Comparison of ENCODE assay signal across 19 cellular contexts in the genomic region with DNA sequence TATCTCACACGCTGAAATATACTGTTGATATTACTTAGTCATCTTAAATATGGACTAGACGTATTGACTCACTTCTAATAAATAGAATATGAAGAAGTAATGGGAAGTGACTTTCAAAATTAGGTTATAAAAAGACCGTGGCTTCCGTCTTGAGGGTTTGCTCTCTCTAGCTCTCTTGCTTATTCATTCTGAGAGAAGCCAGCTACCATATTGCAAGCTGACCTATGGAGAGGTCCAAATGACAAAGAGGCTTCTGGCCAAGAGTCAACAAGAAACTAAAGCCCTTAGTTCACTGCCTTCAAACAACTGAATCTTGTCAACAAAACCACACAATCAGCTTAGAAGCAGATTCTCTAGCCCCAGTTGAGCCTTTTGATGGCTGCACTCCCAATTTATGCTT. TPM values are rescaled to one million over a fixed set of nuclear protein-coding genes. Genes with fewer than 3 reads are reported as not detected.
DNase-seq lines count a peak whose midpoint lies in the region; ATAC-seq and TF ChIP-seq lines count a peak whose summit lies in the region.
"Had no signal": no experiment of that assay in that cellular context is flagged by ENCODE, and none has a peak within 500 bp of the region (broad histone marks: within the 10 kb centered on the region; RNA-seq: fewer than 3 reads in every experiment).

No MANE protein-coding gene starts in this region.

- H3K27me3 Mint-ChIP-seq in stimulated activated naive B cell treated with anti-CD40 and anti-IgM and Interleukin-4, amounts not matched to agents 10 μg/mL and 1 μg/mL and 100 μg/mL, for 72 hours = no peaks in the 10 kb centered on the region

- no peaks in the 10 kb centered on the region for H3K27me3 ChIP-seq in mammary epithelial cell (ENCODE audit: insufficient read depth, low read length)
- H3K27me3 ChIP-seq in WERI-Rb-1 (ENCODE audit: insufficient read depth, low read depth, severe bottlenecking) = no peaks in the 10 kb centered on the region
- H3K27me3 ChIP-seq: ovary had no signal

- H3K4me3 Mint-ChIP-seq in stimulated activated naive B cell treated with anti-CD40 and anti-IgM and Interleukin-4, amounts not matched to agents 10 μg/mL and 1 μg/mL and 100 μg/mL, for 72 hours = no peak overlapping the region
- H3K4me3 Mint-ChIP-seq: activated T-cell treated with anti-CD3 and anti-CD28 coated beads, Interleukin-2, amount 50 U/mL, for 4 hours; CD4-positive, CD25-positive, alpha-beta regulatory T cell had no signal

- peak; percentile 83 for ATAC-seq in GM21529 (IDR thresholded peaks at IDR 0.05; ENCODE audit: unreplicated experiment)
- ATAC-seq in HG03280 (IDR thresholded peaks at IDR 0.05; ENCODE audit: unreplicated experiment) = peak; percentile 60
- peak; percentile 81 to 89 for ATAC-seq in stimulated activated naive B cell treated with anti-CD40 and anti-IgM and Interleukin-4, amounts not matched to agents 10 μg/mL and 1 μg/mL and 100 μg/mL, for 72 hours (replicated peaks)
- ATAC-seq: activated T-cell treated with anti-CD3 and anti-CD28 coated beads, Interleukin-2, amount 50 U/mL, for 4 hours; Right ventricle myocardium inferior had no signal

- WGBS in mammary epithelial cell (ENCODE audit: low coverage, missing lambda C conversion rate) = 79% methylated on average over 4 of the region's 4 CpGs

- BruUV-seq in mammary epithelial cell (replicated peaks; lab: Mats Ljungman, UMichigan) = no TSS peak

- H3K9ac ChIP-seq in mammary epithelial cell (ENCODE audit: insufficient read depth, low read length) = no peak overlapping the region

- H3K36me3 ChIP-seq in mammary epithelial cell (ENCODE audit: insufficient read depth, low read length) = no peaks in the 10 kb centered on the region
- H3K36me3 ChIP-seq in WERI-Rb-1 = no peaks in the 10 kb centered on the region
- H3K36me3 ChIP-seq: ovary had no signal

- no peaks in the 10 kb centered on the region for H3K4me1 ChIP-seq in mammary epithelial cell (ENCODE audit: insufficient read depth, low read length)

- H3K4me1 Mint-ChIP-seq in stimulated activated naive B cell treated with anti-CD40 and anti-IgM and Interleukin-4, amounts not matched to agents 10 μg/mL and 1 μg/mL and 100 μg/mL, for 72 hours = peaks cover 0 to 15% of the 10 kb centered on the region in 2 donors
- H3K4me1 Mint-ChIP-seq: CD4-positive, CD25-positive, alpha-beta regulatory T cell had no signal

- CTCF ChIA-PET in mammary epithelial cell (lab: Charles Lee; ENCODE audit: low non-redundant PET) = no interaction called here

- peaks cover 0 to 4% of the 10 kb centered on the region in 2 donors for H3K9me3 Mint-ChIP-seq in stimulated activated naive B cell treated with anti-CD40 and anti-IgM and Interleukin-4, amounts not matched to agents 10 μg/mL and 1 μg/mL and 100 μg/mL, for 72 hours

- H3K27ac ChIP-seq in mammary epithelial cell (ENCODE audit: insufficient read depth, low read depth, low read length) (no peak overlapping the region), WERI-Rb-1 (no peak overlapping the region)
- H3K27ac ChIP-seq: 22Rv1, ovary had no signal

- no peak overlapping the region for H2AFZ ChIP-seq in mammary epithelial cell (ENCODE audit: low read depth, low read length)

- H3K4me3 ChIP-seq in mammary epithelial cell (replicated peaks in 1 of 3; ENCODE audit: insufficient read depth in 1 of 3, low read depth in 2 of 3, low read length in 3 of 3) (no peak overlapping the region), WERI-Rb-1 (ENCODE audit: low read depth, low read length) (no peak overlapping the region)
- H3K4me3 ChIP-seq: ovary had no signal

- H3K79me2 ChIP-seq in mammary epithelial cell (ENCODE audit: insufficient read depth, low read length) = no peaks in the 10 kb centered on the region

- no peak overlapping the region for H3K4me2 ChIP-seq in mammary epithelial cell (ENCODE audit: insufficient read depth, low read depth, low read length)

- TF ChIP-seq CTCF in mammary epithelial cell (conservative IDR thresholded peaks at IDR 0.05 in 1 of 2, IDR thresholded peaks at IDR 0.05 in 1 of 2; ENCODE audit: extremely low read depth in 1 of 2, insufficient read depth in 1 of 2, low read depth in 1 of 2, low read length in 2 of 2) (no peak), WERI-Rb-1 (IDR thresholded peaks at IDR 0.05; ENCODE audit: low read depth, low read length) (no peak)

- dilution Hi-C loops in mammary epithelial cell (cut with HindIII; ENCODE audit: low sequenced_read_pairs) = no loop called here

- H3K27ac Mint-ChIP-seq in stimulated activated naive B cell treated with anti-CD40 and anti-IgM and Interleukin-4, amounts not matched to agents 10 μg/mL and 1 μg/mL and 100 μg/mL, for 72 hours = no peak overlapping the region
- H3K27ac Mint-ChIP-seq: CD4-positive, CD25-positive, alpha-beta regulatory T cell had no signal

- intact Hi-C loops in mammary epithelial cell (cut with micrococcal nuclease) = no loop called here

- H4K20me1 ChIP-seq in mammary epithelial cell (ENCODE audit: insufficient read depth, low read length) = no peaks in the 10 kb centered on the region

- peak; percentile 34 for DNase-seq in NOMO-1 treated with DMSO at 0.1 percent for 48 hours (lab: John Stamatoyannopoulos, UW; ENCODE audit: unreplicated experiment)
- DNase-seq in NOMO-1 treated with dmso at 0.1 percent for 144 hours (lab: John Stamatoyannopoulos, UW; ENCODE audit: unreplicated experiment) = no peak
- no peak for DNase-seq in stimulated activated naive B cell treated with anti-CD40 and anti-IgM and Interleukin-4, amounts not matched to agents 10 μg/mL and 1 μg/mL and 100 μg/mL, for 72 hours
- no peak for DNase-seq in COLO829 (ENCODE audit: low spot score)
- no peak for DNase-seq in mammary epithelial cell
- DNase-seq in WERI-Rb-1 = no peak
- DNase-seq: activated CD4-positive, alpha-beta T cell treated with anti-CD3 and anti-CD28 coated beads for 48 hours; activated T-cell treated with anti-CD3 and anti-CD28 coated beads, Interleukin-2, amount 50 U/mL, for 4 hours; amniotic stem cell; CD4-positive, CD25-positive, alpha-beta regulatory T cell; NCI-H187 treated with DMSO at 0.1 percent for 48 hours; NCI-H526; ovary had no signal

- in situ Hi-C loops in mammary epithelial cell (cut with MboI; ENCODE audit: low sequenced_read_pairs in 2 of 2) = no loop called here

- H3K9me3 ChIP-seq in mammary epithelial cell (replicated peaks; ENCODE audit: insufficient read depth, low read length) (no peaks in the 10 kb centered on the region), WERI-Rb-1 (ENCODE audit: severe bottlenecking) (no peaks in the 10 kb centered on the region)

- no peaks in the 10 kb centered on the region for H3K36me3 Mint-ChIP-seq in stimulated activated naive B cell treated with anti-CD40 and anti-IgM and Interleukin-4, amounts not matched to agents 10 μg/mL and 1 μg/mL and 100 μg/mL, for 72 hours
- H3K36me3 Mint-ChIP-seq: CD4-positive, CD25-positive, alpha-beta regulatory T cell had no signal

RNA-seq across cellular contexts. Expression of a gene that starts 46.1 kb away (rescaled TPM):
- total RNA-seq in mammary epithelial cell = 1 to 10 TPM in 1 of 2 donors, under 1 TPM in 1; 0.47 to 1.7 TPM
- polyA plus RNA-seq in mammary epithelial cell = not detected
- not detected for polyA minus RNA-seq in mammary epithelial cell
- total RNA-seq: activated T-cell treated with anti-CD3 and anti-CD28 coated beads, Interleukin-2, amount 50 U/mL, for 4 hours; CD4-positive, CD25-positive, alpha-beta regulatory T cell; T-helper 2 cell treated with Interferon-gamma antibody and Interleukin-4, amounts not matched to agents 100 ng/mL and 5 ng/mL, for 36 hours had no signal
- polyA plus RNA-seq: CD4-positive, CD25-positive, alpha-beta regulatory T cell; esophagus had no signal
